In genomic region chr7:23181684-23182553, GRCh38 we compare ENCODE assay signal across 1 cellular context.
TF ChIP-seq lines count a peak whose summit lies in the region.

Gene NUP42 (plus strand): TSS chr7:23182048. CDS start chr7:23182086, 38 bp downstream.

TF ChIP-seq in HepG2, 621 proteins besides CTCF, POLR2A, EP300 and RAD21 (continued from another document and continues in another):
- TF ChIP-seq HMGXB4 (CRISPR knock-in tag; IDR thresholded peaks at IDR 0.05; ENCODE audit: borderline replicate concordance in 1 of 2, low read depth in 1 of 2) (peak; percentile 86 to 92), IKZF4 (CRISPR knock-in tag; IDR thresholded peaks at IDR 0.05; ENCODE audit: borderline replicate concordance, low read depth, not compliant biosample characterization) (peak; percentile 46), ZNF646 (CRISPR knock-in tag; IDR thresholded peaks at IDR 0.05) (no peak), ZBTB42 (CRISPR knock-in tag; IDR thresholded peaks at IDR 0.05) (0 out of 2 replicates have a peak, but pooled peaks have one; percentile 71), NRL (CRISPR knock-in tag; IDR thresholded peaks at IDR 0.05; ENCODE audit: borderline replicate concordance) (peak; percentile 89; the same call in 1 of the 2 replicates), MXD4 (CRISPR knock-in tag; IDR thresholded peaks at IDR 0.05) (peak; percentile 95), KDM5B (CRISPR knock-in tag; IDR thresholded peaks at IDR 0.05; ENCODE audit: borderline replicate concordance) (peak; percentile 78; the same call in 1 of the 2 replicates), TSC22D2 (CRISPR knock-in tag; IDR thresholded peaks at IDR 0.05; ENCODE audit: borderline replicate concordance) (peak; percentile 52; the same call in 1 of the 2 replicates), ELF4 (CRISPR knock-in tag; IDR thresholded peaks at IDR 0.05; ENCODE audit: borderline replicate concordance) (peak; percentile 83), PAX8 (CRISPR knock-in tag; IDR thresholded peaks at IDR 0.05; ENCODE audit: borderline replicate concordance) (0 out of 2 replicates have a peak, but pooled peaks have one; percentile 60), POLR2AphosphoS5 (IDR thresholded peaks at IDR 0.05; ENCODE audit: low read depth, low read length) (peak; percentile 85), NAIF1 (CRISPR knock-in tag; IDR thresholded peaks at IDR 0.05; ENCODE audit: borderline replicate concordance) (peak; percentile 47; the same call in 1 of the 2 replicates), DBP (CRISPR knock-in tag; IDR thresholded peaks at IDR 0.05; ENCODE audit: not compliant biosample characterization) (no peak), AKNA (CRISPR knock-in tag; IDR thresholded peaks at IDR 0.05; ENCODE audit: borderline replicate concordance) (no peak), NFRKB (IDR thresholded peaks at IDR 0.05) (no peak), FOSL2 (CRISPR knock-in tag; IDR thresholded peaks at IDR 0.05) (peak; percentile 59), HOXA3 (CRISPR knock-in tag; IDR thresholded peaks at IDR 0.05) (peak; percentile 98), ZNF768 (CRISPR knock-in tag; IDR thresholded peaks at IDR 0.05) (peak; percentile 38; the same call in 1 of the 2 replicates), ZNF407 (CRISPR knock-in tag; IDR thresholded peaks at IDR 0.05; ENCODE audit: not compliant biosample characterization) (peak; percentile 54), SCMH1 (CRISPR knock-in tag; IDR thresholded peaks at IDR 0.05; ENCODE audit: borderline replicate concordance) (no peak), ZNF333 (CRISPR knock-in tag; IDR thresholded peaks at IDR 0.05; ENCODE audit: borderline replicate concordance) (no peak; the same call in 1 of the 2 replicates), MEIS1 (CRISPR knock-in tag; IDR thresholded peaks at IDR 0.05; ENCODE audit: borderline replicate concordance) (peak; percentile 80), FOXO4 (CRISPR knock-in tag; conservative IDR thresholded peaks at IDR 0.05) (no peak), KLF11 (CRISPR knock-in tag; IDR thresholded peaks at IDR 0.05) (peak; percentile 59; the same call in 1 of the 2 replicates), MED1 (CRISPR knock-in tag; IDR thresholded peaks at IDR 0.05) (peak; percentile 73), ZNF839 (CRISPR knock-in tag; IDR thresholded peaks at IDR 0.05; ENCODE audit: borderline replicate concordance) (peak; percentile 78; the same call in 1 of the 2 replicates), SMAD9 (CRISPR knock-in tag; IDR thresholded peaks at IDR 0.05) (0 out of 2 replicates have a peak, but pooled peaks have one; percentile 3), ZNF564 (CRISPR knock-in tag; IDR thresholded peaks at IDR 0.05) (no peak), ZNF576 (CRISPR knock-in tag; IDR thresholded peaks at IDR 0.05) (no peak), PRPF4 (IDR thresholded peaks at IDR 0.05; ENCODE audit: low read depth, low read length, poor library complexity, severe bottlenecking) (no peak)
